In the genomic region with DNA sequence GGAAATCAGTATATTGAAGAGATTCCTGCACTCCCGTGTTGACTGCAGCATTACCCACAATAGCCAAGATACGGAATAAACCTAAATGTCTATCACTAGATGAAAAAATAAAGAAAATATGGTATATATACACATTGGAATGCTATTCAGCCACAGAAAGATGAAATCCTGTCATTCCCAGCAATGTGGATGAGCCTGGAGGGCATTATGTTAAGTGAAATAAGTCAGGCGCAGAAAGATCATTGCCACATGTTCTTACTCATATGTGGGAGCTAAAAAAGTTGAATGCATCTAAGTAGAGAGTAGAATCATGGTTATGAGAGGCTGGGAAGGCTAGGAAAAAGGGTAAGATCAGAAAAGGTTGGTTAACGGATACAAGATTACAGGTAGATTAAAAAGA, we compare ENCODE assay signal across 22 cellular contexts.
DNase-seq lines count a peak whose midpoint lies in the region; TF ChIP-seq lines count a peak whose summit lies in the region.
"Had no signal": no experiment of that assay in that cellular context is flagged by ENCODE, and none has a peak within 500 bp of the region (broad histone marks: within the 10 kb centered on the region; RNA-seq: fewer than 3 reads in every experiment).

No MANE protein-coding gene starts in this region.

- H3K4me1 ChIP-seq in breast epithelium, result no peaks in the 10 kb centered on the region
- no peaks in the 10 kb centered on the region for H3K4me1 ChIP-seq in trophoblast cell (ENCODE audit: control insufficient read depth in 1 of 2, insufficient read depth in 2 of 2, low read length in 2 of 2)
- H3K4me1 ChIP-seq in adrenal gland (replicated peaks in 1 of 2), result no peaks in the 10 kb centered on the region
- H3K4me1 ChIP-seq: A549, BE2C, BLaER1 had no signal

- BruUV-seq in MCF 10A (replicated peaks; lab: Mats Ljungman, UMichigan), result no TSS peak

- H3K27me3 Mint-ChIP-seq in MCF 10A (ENCODE audit: insufficient read depth, unreplicated experiment), result peaks cover 55% of the 10 kb centered on the region

- H3K79me1 ChIP-seq in trophoblast cell (ENCODE audit: low read length), result no peaks in the 10 kb centered on the region

- no peak overlapping the region for H4K12ac ChIP-seq in trophoblast cell (ENCODE audit: low read depth, low read length)

- no peaks in the 10 kb centered on the region for H3K9me3 ChIP-seq in breast epithelium
- H3K9me3 ChIP-seq in trophoblast cell (ENCODE audit: insufficient read depth, low read depth, low read length), result peaks cover 1% of the 10 kb centered on the region
- no peaks in the 10 kb centered on the region for H3K9me3 ChIP-seq in adrenal gland (replicated peaks in 1 of 3)
- H3K9me3 ChIP-seq: A549, BE2C, BLaER1 had no signal

- DNase-seq in MCF 10A (ENCODE audit: unreplicated experiment), result peak; percentile 9
- DNase-seq in breast epithelium (ENCODE audit: low spot score in 2 of 2), result no peak
- peak; percentile 3 for DNase-seq in RPMI7951 (ENCODE audit: low read depth)
- peak; percentile 73 to 87 for DNase-seq in trophoblast cell
- no peak for DNase-seq in adrenal gland
- no peak for DNase-seq in ACHN
- DNase-seq: BE2C; C1 segment of cervical spinal cord; CD4-positive, alpha-beta memory T cell; CD4-positive, CD25-positive, alpha-beta regulatory T cell; CD8-positive, alpha-beta memory T cell; COR-L47; DMS 273 treated with DMSO at 0.1 percent for 48 hours; DMS153; DMS53; DMS79; DND-41; GF-D8 had no signal

- no peak overlapping the region for H3K4me3 Mint-ChIP-seq in MCF 10A (ENCODE audit: unreplicated experiment)
- H3K4me3 Mint-ChIP-seq: CD4-positive, alpha-beta memory T cell; CD4-positive, CD25-positive, alpha-beta regulatory T cell; CD8-positive, alpha-beta memory T cell had no signal

- H2AK5ac ChIP-seq in trophoblast cell (ENCODE audit: low read length), result no peak overlapping the region

- TF ChIP-seq POLR2A in breast epithelium (IDR thresholded peaks at IDR 0.05) (no peak), adrenal gland (IDR thresholded peaks at IDR 0.05) (no peak)

- H3K4me2 ChIP-seq in trophoblast cell (ENCODE audit: low read length), result no peak overlapping the region
- H3K4me2 ChIP-seq: A549, BLaER1 had no signal

- H4K91ac ChIP-seq in trophoblast cell (ENCODE audit: low read depth, low read length), result no peak overlapping the region

- no peaks in the 10 kb centered on the region for H3K36me3 Mint-ChIP-seq in MCF 10A (ENCODE audit: insufficient read depth, unreplicated experiment)
- H3K36me3 Mint-ChIP-seq: CD14-positive monocyte; CD4-positive, alpha-beta memory T cell; CD4-positive, CD25-positive, alpha-beta regulatory T cell; CD8-positive, alpha-beta memory T cell had no signal

- no peak overlapping the region for H3K14ac ChIP-seq in trophoblast cell (ENCODE audit: low read length)

- H3K27ac ChIP-seq in breast epithelium (no peak overlapping the region), trophoblast cell (ENCODE audit: low read depth, low read length) (no peak overlapping the region), adrenal gland (no peak overlapping the region)
- H3K27ac ChIP-seq: 22Rv1, A549, BLaER1 had no signal

- no peaks in the 10 kb centered on the region for H3K79me2 ChIP-seq in trophoblast cell (ENCODE audit: control insufficient read depth, insufficient read depth, low read length, poor library complexity)

- H3K18ac ChIP-seq in trophoblast cell (ENCODE audit: low read length), result no peak overlapping the region

- H3K4me3 ChIP-seq in breast epithelium (no peak overlapping the region), trophoblast cell (ENCODE audit: low read depth, low read length) (no peak overlapping the region), adrenal gland (no peak overlapping the region)
- H3K4me3 ChIP-seq: A549, BLaER1 had no signal

- H3K27me3 ChIP-seq in breast epithelium (peaks cover 0 to 4% of the 10 kb centered on the region in 2 donors), trophoblast cell (ENCODE audit: insufficient read depth, low read length) (no peaks in the 10 kb centered on the region), adrenal gland (no peaks in the 10 kb centered on the region)
- H3K27me3 ChIP-seq: BE2C, BLaER1 had no signal

- no peak overlapping the region for H4K8ac ChIP-seq in trophoblast cell (ENCODE audit: low read depth, low read length)

- TF ChIP-seq CTCF in MCF 10A (IDR thresholded peaks at IDR 0.05; ENCODE audit: unreplicated experiment) (no peak), breast epithelium (IDR thresholded peaks at IDR 0.05) (no peak), adrenal gland (IDR thresholded peaks at IDR 0.05) (no peak)

- POLR2A ChIA-PET in MCF 10A (lab: Yijun Ruan, JAX), result no interaction called here

- in situ Hi-C loops in ACHN (cut with HindIII; ENCODE audit: low pct_ligation_motif_present, low pct_unique_long_range_greater_than_20kb, low sequenced_read_pairs), result no loop called here

- intact Hi-C loops in MCF 10A (cut with micrococcal nuclease) (no loop called here), breast epithelium (cut with DNase I; ENCODE audit: low total_unique reads) (no loop called here), adrenal gland (cut with DNase I) (no loop called here)

- no peak overlapping the region for H3K4ac ChIP-seq in trophoblast cell (ENCODE audit: low read depth, low read length)

- no peak overlapping the region for H3K27ac Mint-ChIP-seq in MCF 10A (ENCODE audit: low read depth, unreplicated experiment)
- H3K27ac Mint-ChIP-seq: CD4-positive, alpha-beta memory T cell; CD4-positive, CD25-positive, alpha-beta regulatory T cell; CD8-positive, alpha-beta memory T cell had no signal

- H3K36me3 ChIP-seq in breast epithelium (no peaks in the 10 kb centered on the region), trophoblast cell (ENCODE audit: control insufficient read depth in 1 of 2, insufficient read depth in 2 of 2, low read length in 2 of 2) (no peaks in the 10 kb centered on the region), adrenal gland (replicated peaks in 1 of 2) (no peaks in the 10 kb centered on the region)
- H3K36me3 ChIP-seq: BE2C, BLaER1 had no signal

- H2AFZ ChIP-seq in trophoblast cell (ENCODE audit: insufficient read depth, low read length, poor library complexity), result no peak overlapping the region

- WGBS in trophoblast cell (ENCODE audit: extremely low coverage, insufficient coverage, insufficient read length), result no CpG with 5 or more reads among the region's 4 CpGs
- WGBS in adrenal gland, 4 donors, result 66 to 77% (median 75%) methylated on average over 4 of the region's 4 CpGs

- CTCF ChIA-PET in MCF 10A (lab: Yijun Ruan, JAX), result interaction anchor here (0.6 to 1.0 kb wide), 2 partner anchors 132 to 512 kb away, joined by 3 read pairs; no protein-coding TSS in a partner anchor

- H2BK120ac ChIP-seq in trophoblast cell (ENCODE audit: insufficient read depth, low read length, poor library complexity), result no peak overlapping the region

- H2BK5ac ChIP-seq in trophoblast cell (ENCODE audit: low read depth, low read length, poor library complexity), result no peak overlapping the region

- H2BK12ac ChIP-seq in trophoblast cell (ENCODE audit: low read length), result no peak overlapping the region

- H3K9ac ChIP-seq in trophoblast cell (ENCODE audit: low read length), result no peak overlapping the region
- H3K9ac ChIP-seq: BLaER1 had no signal

- no peak overlapping the region for H3K23ac ChIP-seq in trophoblast cell (ENCODE audit: low read length)

- H3K9me3 Mint-ChIP-seq in MCF 10A (ENCODE audit: unreplicated experiment), result no peaks in the 10 kb centered on the region
- H3K9me3 Mint-ChIP-seq: CD4-positive, alpha-beta memory T cell; CD8-positive, alpha-beta memory T cell had no signal

- no peaks in the 10 kb centered on the region for H3K4me1 Mint-ChIP-seq in MCF 10A (ENCODE audit: insufficient read depth, unreplicated experiment)
- H3K4me1 Mint-ChIP-seq: CD14-positive monocyte; CD4-positive, alpha-beta memory T cell; CD4-positive, CD25-positive, alpha-beta regulatory T cell; CD8-positive, alpha-beta memory T cell had no signal

Comparison
In these comparisons a context has a peak if more than half of its experiments do, and no peak if none do; other contexts are left out.
1. DNase-seq: peak in MCF 10A (single experiment), RPMI7951 (single experiment) and trophoblast cell (2 of 2); none in breast epithelium (0 of 2), adrenal gland (0 of 7) and ACHN (single experiment).